In genomic region chr13:109166807-109167206, GRCh38 we compare ENCODE assay signal across 14 cellular contexts.
DNase-seq lines count a peak whose midpoint lies in the region; ATAC-seq and TF ChIP-seq lines count a peak whose summit lies in the region.
"Had no signal": no experiment of that assay in that cellular context is flagged by ENCODE, and none has a peak within 500 bp of the region (broad histone marks: within the 10 kb centered on the region; RNA-seq: fewer than 3 reads in every experiment).

No MANE protein-coding gene starts in this region.

- intact Hi-C loops in heart left ventricle (cut with DNase I) (no loop called here), left ventricle myocardium inferior (cut with micrococcal nuclease) (no loop called here), adrenal gland (cut with DNase I) (no loop called here)

- H3K9me3 ChIP-seq in heart left ventricle, result no peaks in the 10 kb centered on the region
- H3K9me3 ChIP-seq in left ventricle myocardium inferior (replicated peaks), result no peaks in the 10 kb centered on the region
- no peaks in the 10 kb centered on the region for H3K9me3 ChIP-seq in adrenal gland (replicated peaks in 1 of 3)
- no peaks in the 10 kb centered on the region for H3K9me3 ChIP-seq in endodermal cell (ENCODE audit: control insufficient read depth, low read length)
- H3K9me3 ChIP-seq: A549 had no signal

- H3K36me3 ChIP-seq in heart left ventricle, result no peaks in the 10 kb centered on the region
- no peaks in the 10 kb centered on the region for H3K36me3 ChIP-seq in left ventricle myocardium inferior
- H3K36me3 ChIP-seq in adrenal gland (replicated peaks in 1 of 2), result no peaks in the 10 kb centered on the region
- no peaks in the 10 kb centered on the region for H3K36me3 ChIP-seq in endodermal cell (ENCODE audit: control insufficient read depth, insufficient read depth, low read length)

- H3K4me3 ChIP-seq in heart left ventricle (no peak overlapping the region), left ventricle myocardium inferior (no peak overlapping the region), adrenal gland (no peak overlapping the region), endodermal cell (ENCODE audit: low read length) (no peak overlapping the region)
- H3K4me3 ChIP-seq: A549, GM23338 had no signal

- ATAC-seq in heart left ventricle (peak in 3 of 4 donors; percentile 50 to 61 (median 57)), HG02642 (IDR thresholded peaks at IDR 0.05; ENCODE audit: poor library complexity, unreplicated experiment) (peak; percentile 27), HG03520 (IDR thresholded peaks at IDR 0.05; ENCODE audit: unreplicated experiment) (peak; percentile 23)
- ATAC-seq: A549, GM23338 had no signal

- DNase-seq in heart left ventricle (peak in 1 of 5 donors; percentile 39), left ventricle myocardium inferior (no peak), adrenal gland (no peak), mucosa of gallbladder (ENCODE audit: low spot score) (no peak), endodermal cell (no peak), NCI-H187 treated with DMSO at 0.1 percent for 48 hours (lab: John Stamatoyannopoulos, UW) (no peak)
- DNase-seq: activated naive CD8-positive, alpha-beta T cell treated with anti-CD3 and anti-CD28 coated beads for 36 hours; midbrain; NCI-H345; T1000 had no signal

- no peak overlapping the region for H3K27ac Mint-ChIP-seq in endodermal cell
- H3K27ac Mint-ChIP-seq: activated naive CD8-positive, alpha-beta T cell treated with anti-CD3 and anti-CD28 coated beads for 36 hours; GM23338 had no signal

- H3K27ac ChIP-seq in heart left ventricle, result no peak overlapping the region
- no peak overlapping the region for H3K27ac ChIP-seq in left ventricle myocardium inferior (replicated peaks)
- H3K27ac ChIP-seq in adrenal gland, result no peak overlapping the region
- no peak overlapping the region for H3K27ac ChIP-seq in endodermal cell (ENCODE audit: low read depth, low read length)
- H3K27ac ChIP-seq: A549 had no signal

- H3K4me3 Mint-ChIP-seq in endodermal cell, result no peak overlapping the region
- H3K4me3 Mint-ChIP-seq: activated naive CD8-positive, alpha-beta T cell treated with anti-CD3 and anti-CD28 coated beads for 36 hours; GM23338 had no signal

- TF ChIP-seq POLR2A in heart left ventricle (IDR thresholded peaks at IDR 0.05) (no peak), adrenal gland (IDR thresholded peaks at IDR 0.05) (no peak)

- H3K36me3 Mint-ChIP-seq in endodermal cell (ENCODE audit: low read depth), result no peaks in the 10 kb centered on the region
- H3K36me3 Mint-ChIP-seq: activated naive CD8-positive, alpha-beta T cell treated with anti-CD3 and anti-CD28 coated beads for 36 hours had no signal

- H3K27me3 ChIP-seq in heart left ventricle (no peaks in the 10 kb centered on the region), left ventricle myocardium inferior (ENCODE audit: low read depth) (no peaks in the 10 kb centered on the region), adrenal gland (no peaks in the 10 kb centered on the region), endodermal cell (ENCODE audit: control insufficient read depth, insufficient read depth, low read length, poor library complexity, severe bottlenecking) (no peaks in the 10 kb centered on the region)

- TF ChIP-seq CTCF in heart left ventricle (IDR thresholded peaks at IDR 0.05) (no peak), left ventricle myocardium inferior (IDR thresholded peaks at IDR 0.05; ENCODE audit: borderline replicate concordance) (no peak), adrenal gland (IDR thresholded peaks at IDR 0.05) (no peak), endodermal cell (conservative IDR thresholded peaks at IDR 0.05) (no peak)

- peaks cover 3% of the 10 kb centered on the region for H3K4me1 Mint-ChIP-seq in endodermal cell

- no peak overlapping the region for H3K9ac ChIP-seq in endodermal cell (ENCODE audit: extremely low read depth, low read length, poor library complexity, severe bottlenecking)

- no peaks in the 10 kb centered on the region for H3K9me3 Mint-ChIP-seq in endodermal cell
- H3K9me3 Mint-ChIP-seq: activated naive CD8-positive, alpha-beta T cell treated with anti-CD3 and anti-CD28 coated beads for 36 hours; GM23338 had no signal

- H3K4me1 ChIP-seq in heart left ventricle (peaks cover 0 to 5% (median 0%) of the 10 kb centered on the region in 12 donors), left ventricle myocardium inferior (peaks cover 9% of the 10 kb centered on the region), adrenal gland (replicated peaks in 1 of 2) (no peaks in the 10 kb centered on the region), endodermal cell (ENCODE audit: control insufficient read depth, insufficient read depth, low read length) (no peaks in the 10 kb centered on the region)
- H3K4me1 ChIP-seq: A549 had no signal

- 11 to 45% (median 28%) methylated on average over 2 of the region's 2 CpGs for WGBS in heart left ventricle, 4 donors
- WGBS in adrenal gland, 4 donors, result 35 to 50% (median 41%) methylated on average over 1 to 2 of the region's 2 CpGs
- 53 to 73% methylated on average over 2 of the region's 2 CpGs for WGBS in endodermal cell (ENCODE audit: insufficient coverage in 1 of 2, insufficient read length in 1 of 2), 2 experiments

- no peaks in the 10 kb centered on the region for H3K27me3 Mint-ChIP-seq in endodermal cell (ENCODE audit: insufficient read depth)
